ENCODE assay signal across 23 cellular contexts in the genomic region with DNA sequence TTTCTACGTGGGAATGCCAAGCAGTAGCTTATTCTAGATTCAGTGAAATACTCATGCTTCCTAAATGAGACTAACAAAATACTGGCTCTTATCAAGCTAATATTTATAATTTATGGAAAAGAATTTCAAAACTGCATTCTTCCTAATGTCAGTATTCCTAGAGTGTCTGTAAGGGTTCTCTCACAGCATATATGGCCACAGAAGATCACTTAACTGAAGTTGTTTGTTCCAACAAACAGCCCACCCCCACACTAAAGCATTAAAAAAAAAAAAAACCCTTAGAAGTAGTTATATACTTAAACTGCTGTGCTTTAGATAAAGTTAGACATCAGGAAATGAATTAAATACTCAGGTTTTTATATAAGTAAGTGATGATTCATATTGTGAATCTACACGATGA.
A peak's percentile ranks its signal among the peaks of the same experiment; 100 is the strongest.
DNase-seq lines count a peak whose midpoint lies in the region; ATAC-seq, FAIRE-seq and TF ChIP-seq lines count a peak whose summit lies in the region.
"Had no signal": no experiment of that assay in that cellular context is flagged by ENCODE, and none has a peak within 500 bp of the region (broad histone marks: within the 10 kb centered on the region; RNA-seq: fewer than 3 reads in every experiment).

No MANE protein-coding gene starts in this region.

- no peak for ATAC-seq in GM21515 (IDR thresholded peaks at IDR 0.05; ENCODE audit: unreplicated experiment)

- no peak for TF ChIP-seq POLR2A in esophagus muscularis mucosa (IDR thresholded peaks at IDR 0.05; ENCODE audit: low read depth)

- intact Hi-C loops in esophagus muscularis mucosa (cut with DNase I): no loop called here

- 38% methylated on average over 2 of the region's 2 CpGs for WGBS in esophagus muscularis mucosa
- WGBS in smooth muscle cell (ENCODE audit: low lambda C conversion rate): 68% methylated on average over 2 of the region's 2 CpGs

- DNase-seq in amniotic epithelial cell (ENCODE audit: low read depth) (peak; percentile 19), esophagus muscularis mucosa (ENCODE audit: extremely low spot score) (no peak), left kidney (ENCODE audit: low read depth, low spot score) (peak; percentile 12), smooth muscle cell (lab: John Stamatoyannopoulos, UW; ENCODE audit: unreplicated experiment) (no peak), urothelium cell line (ENCODE audit: low spot score) (no peak), NCI-H187 (lab: John Stamatoyannopoulos, UW) (no peak)
- DNase-seq: 8988T; ACHN; BE2C; C1 segment of cervical spinal cord; Caco-2; Calu3; CD4-positive, alpha-beta memory T cell; CD4-positive, CD25-positive, alpha-beta regulatory T cell; CD8-positive, alpha-beta memory T cell; DMS79 treated with DMSO at 0.1 percent for 48 hours; GF-D8 had no signal

- H3K4me1 ChIP-seq in esophagus muscularis mucosa (peaks cover 2 to 52% (median 34%) of the 10 kb centered on the region in 4 donors), smooth muscle cell (ENCODE audit: low read depth) (peaks cover 3% of the 10 kb centered on the region)
- H3K4me1 ChIP-seq: BE2C, BLaER1, Caco-2 had no signal

- no peak for FAIRE-seq in urothelium cell line (lab: Jason Lieb, UNC)
- FAIRE-seq: A204.1, D721Med, GM12891, GM19239 had no signal

- H3K27ac ChIP-seq in esophagus muscularis mucosa (replicated peaks in 1 of 4): peak overlapping the region; percentile 31 to 61 (median 60)
- no peak overlapping the region for H3K27ac ChIP-seq in smooth muscle cell (ENCODE audit: low read depth)
- H3K27ac ChIP-seq: BLaER1 had no signal

- TF ChIP-seq CTCF in esophagus muscularis mucosa (IDR thresholded peaks at IDR 0.05) (no peak), smooth muscle cell (IDR thresholded peaks at IDR 0.05; ENCODE audit: borderline replicate concordance, insufficient read depth, poor library complexity, severe bottlenecking) (no peak)

- H3K27me3 ChIP-seq in esophagus muscularis mucosa: no peaks in the 10 kb centered on the region
- no peaks in the 10 kb centered on the region for H3K27me3 ChIP-seq in smooth muscle cell (ENCODE audit: low read depth)
- H3K27me3 ChIP-seq: BE2C, BLaER1 had no signal

- no peaks in the 10 kb centered on the region for H3K9me3 ChIP-seq in esophagus muscularis mucosa
- no peaks in the 10 kb centered on the region for H3K9me3 ChIP-seq in smooth muscle cell (replicated peaks; ENCODE audit: low read depth)
- H3K9me3 ChIP-seq: BE2C, BLaER1, Caco-2 had no signal

- H3K36me3 ChIP-seq in esophagus muscularis mucosa (no peaks in the 10 kb centered on the region), smooth muscle cell (ENCODE audit: low read depth) (no peaks in the 10 kb centered on the region)
- H3K36me3 ChIP-seq: BE2C, BLaER1 had no signal

- H3K4me3 ChIP-seq in esophagus muscularis mucosa (no peak overlapping the region), smooth muscle cell (no peak overlapping the region)
- H3K4me3 ChIP-seq: BLaER1 had no signal

- no peaks in the 10 kb centered on the region for H3K79me2 ChIP-seq in smooth muscle cell (ENCODE audit: low read depth)

- no peak overlapping the region for H3K9ac ChIP-seq in smooth muscle cell (ENCODE audit: low read depth)
- H3K9ac ChIP-seq: BLaER1 had no signal

- no peak for TF ChIP-seq EP300 in esophagus muscularis mucosa (IDR thresholded peaks at IDR 0.05)

- H3K4me2 ChIP-seq in smooth muscle cell: peak overlapping the region; percentile 29
- H3K4me2 ChIP-seq: BLaER1 had no signal

- no peaks in the 10 kb centered on the region for H3F3A ChIP-seq in smooth muscle cell (ENCODE audit: low read depth)

- no peaks in the 10 kb centered on the region for H4K20me1 ChIP-seq in smooth muscle cell (ENCODE audit: low read depth)
- H4K20me1 ChIP-seq: BLaER1 had no signal

- H2AFZ ChIP-seq in smooth muscle cell (ENCODE audit: low read depth): peak overlapping the region; percentile 59

Comparison
In these comparisons a context has a peak if more than half of its experiments do, and no peak if none do; other contexts are left out.
1. DNase-seq: peak in amniotic epithelial cell (single experiment) and left kidney (single experiment); none in esophagus muscularis mucosa (single experiment), smooth muscle cell (single experiment), urothelium cell line (single experiment) and NCI-H187 (0 of 2).